In the genomic region with DNA sequence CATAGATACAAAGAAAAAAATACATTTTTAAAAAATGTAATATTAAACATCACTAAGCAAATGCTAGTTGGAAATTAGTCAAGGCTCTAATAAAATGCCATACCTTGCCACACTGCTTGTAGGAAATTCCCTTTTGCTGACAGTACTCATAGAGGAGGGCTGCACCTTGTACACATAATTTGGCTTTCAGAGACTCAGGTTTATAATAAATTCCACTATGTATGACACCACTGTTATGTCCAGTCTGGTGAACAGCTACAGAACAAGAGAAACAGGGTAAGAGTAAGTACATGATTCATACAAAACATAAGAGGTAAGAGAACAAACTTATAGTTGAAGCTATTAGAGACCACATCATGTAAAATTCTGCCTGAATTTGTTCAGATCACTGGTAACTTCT, we compare ENCODE assay signal across 26 cellular contexts.
"Had no signal": no experiment of that assay in that cellular context is flagged by ENCODE, and none has a peak within 500 bp of the region (broad histone marks: within the 10 kb centered on the region; RNA-seq: fewer than 3 reads in every experiment).

No MANE protein-coding gene starts in this region.

- H3K9me3 ChIP-seq: colonic mucosa, esophagus squamous epithelium, mucosa of descending colon, ovary, psoas muscle, sigmoid colon, testis, tibial artery had no signal

- H3K27ac ChIP-seq: colonic mucosa, esophagus squamous epithelium, hepatocyte, neural progenitor cell, ovary, psoas muscle, sigmoid colon, testis, tibial artery had no signal

- DNase-seq: colonic mucosa; effector CD8-positive, alpha-beta T cell; endodermal cell; esophagus squamous epithelium; head of caudate nucleus; islet precursor cell; kidney glomerular epithelial cell; mesenchymal stem cell; mucosa of descending colon; naive B cell; ovary; posterior cingulate gyrus; psoas muscle; right cardiac atrium; sigmoid colon; stimulated activated CD4-positive, alpha-beta T cell treated with anti-CD3 and anti-CD28 coated beads, Interleukin-2, amount 100 ng/mL, for 24 hours; stimulated activated CD4-positive, alpha-beta T cell treated with anti-CD3 and anti-CD28 coated beads, Interleukin-4, amount 100 ng/mL, for 24 hours; stimulated activated naive CD8-positive, alpha-beta T cell treated with anti-CD3 and anti-CD28 coated beads, Interleukin-15, Interleukin-2, amounts not matched to agents 100 U/mL and 50 U/mL, for 24 hours; substantia nigra; testis; tibial artery had no signal

- H3K9ac ChIP-seq: neural progenitor cell had no signal

- H3K36me3 ChIP-seq: colonic mucosa, ovary, sigmoid colon, tibial artery had no signal

- H3K27me3 ChIP-seq: colonic mucosa, esophagus squamous epithelium, hepatocyte, neural progenitor cell, ovary, sigmoid colon, testis, tibial artery had no signal

- H3K4me2 ChIP-seq: hepatocyte, neural progenitor cell had no signal

- ATAC-seq: mucosa of descending colon; natural killer cell treated with Interleukin-12 subunit alpha and Interleukin-12 subunit beta and Interleukin-15 and Interleukin-18, amount 100 ng/mL, for 72 hours; psoas muscle; right cardiac atrium; stimulated activated effector memory CD8-positive, alpha-beta T cell treated with anti-CD3 and anti-CD28 coated beads, Interleukin-12 subunit alpha, Interleukin-12 subunit beta, amount 100 ng/mL, for 72 hours; stimulated activated naive CD8-positive, alpha-beta T cell treated with anti-CD3 and anti-CD28 coated beads, Interleukin-15, Interleukin-2, amounts not matched to agents 100 U/mL and 50 U/mL, for 24 hours had no signal

- H3K4me1 ChIP-seq: colonic mucosa, neural progenitor cell, psoas muscle, sigmoid colon, testis, tibial artery had no signal

- H3K4me3 ChIP-seq: colonic mucosa, esophagus squamous epithelium, hepatocyte, lung, mucosa of descending colon, neural progenitor cell, ovary, psoas muscle, sigmoid colon, testis, tibial artery had no signal

- H2AFZ ChIP-seq: hepatocyte, neural progenitor cell had no signal
